ENCODE assay signal across 8 cellular contexts in genomic region chr1:63524166-63524565, GRCh38. TPM values are rescaled to one million over a fixed set of nuclear protein-coding genes. Genes with fewer than 3 reads are reported as not detected.
DNase-seq lines count a peak whose midpoint lies in the region; ATAC-seq and TF ChIP-seq lines count a peak whose summit lies in the region.

No MANE protein-coding gene starts in this region.

- WGBS in lower leg skin, 2 donors: 41 to 42% methylated on average over 4 of the region's 4 CpGs

- no peak for TF ChIP-seq POLR2A in lower leg skin (IDR thresholded peaks at IDR 0.05)

- peak overlapping the region; percentile 82 for H3K27ac ChIP-seq in CD4-positive, CD25-positive, alpha-beta regulatory T cell (ENCODE audit: insufficient read depth, low read length, poor library complexity, severe bottlenecking)
- H3K27ac ChIP-seq in MM.1S (ENCODE audit: low read length): peak overlapping the region; percentile 97

- intact Hi-C loops in natural killer cell (cut with micrococcal nuclease) (no loop called here), lower leg skin (cut with DNase I; ENCODE audit: low total_unique reads) (no loop called here)

- TF ChIP-seq CTCF in MM.1S (IDR thresholded peaks at IDR 0.05; ENCODE audit: low read length) (0 out of 2 replicates have a peak, but pooled peaks have one; percentile 1), chondrocyte (IDR thresholded peaks at IDR 0.05) (no peak), natural killer cell (IDR thresholded peaks at IDR 0.05) (no peak), lower leg skin (IDR thresholded peaks at IDR 0.05) (no peak)

- no peaks in the 10 kb centered on the region for H3K9me2 ChIP-seq in MM.1S (replicated peaks; ENCODE audit: insufficient read depth, low read length)

- peaks cover 6% of the 10 kb centered on the region for H3K36me3 Mint-ChIP-seq in CD4-positive, CD25-positive, alpha-beta regulatory T cell
- H3K36me3 Mint-ChIP-seq in chondrocyte (ENCODE audit: low read depth) (no peaks in the 10 kb centered on the region), natural killer cell (no peaks in the 10 kb centered on the region)

- peak overlapping the region; percentile 97 for H3K4me3 ChIP-seq in CD4-positive, CD25-positive, alpha-beta regulatory T cell (ENCODE audit: low read depth, low read length)
- H3K4me3 ChIP-seq in MM.1S (ENCODE audit: low read length) (peak overlapping the region; percentile 87), lower leg skin (ENCODE audit: low read depth, poor library complexity, severe bottlenecking) (no peak overlapping the region)

- H3K9me3 Mint-ChIP-seq in CD4-positive, CD25-positive, alpha-beta regulatory T cell: no peaks in the 10 kb centered on the region
- H3K9me3 Mint-ChIP-seq in chondrocyte (ENCODE audit: low read depth) (no peaks in the 10 kb centered on the region), natural killer cell (no peaks in the 10 kb centered on the region)

- no peak for DNase-seq in CD4-positive, CD25-positive, alpha-beta regulatory T cell
- DNase-seq in MM.1S (peak; percentile 18), chondrocyte (ENCODE audit: low spot score) (no peak), natural killer cell (no peak), lower leg skin (ENCODE audit: low spot score in 2 of 2) (no peak), hepatic stellate cell (ENCODE audit: low spot score) (no peak), NCI-H2081 treated with DMSO at 0.1 percent for 48 hours (lab: John Stamatoyannopoulos, UW) (no peak)
- DNase-seq in stimulated activated CD4-positive, alpha-beta T cell treated with anti-CD3 and anti-CD28 coated beads, Interleukin-4, amount 100 ng/mL, for 1 hour: no peak

- H3K36me3 ChIP-seq in CD4-positive, CD25-positive, alpha-beta regulatory T cell (ENCODE audit: control insufficient read depth, insufficient read depth, low read length): peaks cover 10% of the 10 kb centered on the region
- no peaks in the 10 kb centered on the region for H3K36me3 ChIP-seq in MM.1S (replicated peaks; ENCODE audit: insufficient read depth, low read length)

- peaks cover 52% of the 10 kb centered on the region for H3K79me2 ChIP-seq in MM.1S (ENCODE audit: low read length)

- H4K20me1 ChIP-seq in MM.1S (ENCODE audit: insufficient read depth, low read length): no peaks in the 10 kb centered on the region

- peak overlapping the region in 2 of 3 donors; percentile 61 to 96 for H3K27ac Mint-ChIP-seq in CD4-positive, CD25-positive, alpha-beta regulatory T cell
- H3K27ac Mint-ChIP-seq in chondrocyte (ENCODE audit: unreplicated experiment) (peak overlapping the region; percentile 95), natural killer cell (peak overlapping the region; percentile 96 to 97)

- peak overlapping the region; percentile 25; the same call in 1 of the 2 replicates for H2AFZ ChIP-seq in MM.1S (ENCODE audit: low read length)

- H3K4me3 Mint-ChIP-seq in CD4-positive, CD25-positive, alpha-beta regulatory T cell: peak overlapping the region; percentile 91 to 99 (median 94)
- H3K4me3 Mint-ChIP-seq in chondrocyte (ENCODE audit: unreplicated experiment) (peak overlapping the region; percentile 81), natural killer cell (peak overlapping the region; percentile 96)

- no peaks in the 10 kb centered on the region for H3K27me3 Mint-ChIP-seq in CD4-positive, CD25-positive, alpha-beta regulatory T cell
- H3K27me3 Mint-ChIP-seq in chondrocyte (ENCODE audit: low read depth) (no peaks in the 10 kb centered on the region), natural killer cell (ENCODE audit: low read depth in 2 of 2) (no peaks in the 10 kb centered on the region)

- H3K4me2 ChIP-seq in MM.1S (ENCODE audit: low read depth, low read length): peak overlapping the region; percentile 91

- ATAC-seq in CD4-positive, CD25-positive, alpha-beta regulatory T cell (ENCODE audit: low read depth in 2 of 2): no peak
- ATAC-seq in natural killer cell: no peak

- peaks cover 26 to 38% (median 34%) of the 10 kb centered on the region in 4 donors for H3K4me1 Mint-ChIP-seq in CD4-positive, CD25-positive, alpha-beta regulatory T cell
- H3K4me1 Mint-ChIP-seq in chondrocyte (ENCODE audit: low read depth) (peaks cover 18% of the 10 kb centered on the region), natural killer cell (peaks cover 19 to 25% of the 10 kb centered on the region in 2 donors)

- H3K4me1 ChIP-seq in CD4-positive, CD25-positive, alpha-beta regulatory T cell (ENCODE audit: control insufficient read depth, insufficient read depth, low read length, poor library complexity, severe bottlenecking): peaks cover 17% of the 10 kb centered on the region
- H3K4me1 ChIP-seq in MM.1S (ENCODE audit: low read length): peaks cover 15% of the 10 kb centered on the region

- no peaks in the 10 kb centered on the region for H3K27me3 ChIP-seq in CD4-positive, CD25-positive, alpha-beta regulatory T cell (ENCODE audit: control insufficient read depth, insufficient read depth, low read length)
- H3K27me3 ChIP-seq in MM.1S (replicated peaks; ENCODE audit: insufficient read depth, low read length): no peaks in the 10 kb centered on the region

- peaks cover 29% of the 10 kb centered on the region for H3F3A ChIP-seq in MM.1S (ENCODE audit: insufficient read depth, low read length)

- H3K9me3 ChIP-seq in CD4-positive, CD25-positive, alpha-beta regulatory T cell (ENCODE audit: control insufficient read depth in 2 of 2, low read length in 2 of 2): no peaks in the 10 kb centered on the region
- no peaks in the 10 kb centered on the region for H3K9me3 ChIP-seq in MM.1S (replicated peaks; ENCODE audit: insufficient read depth, low read length)

- peak overlapping the region; percentile 94 for H3K9ac ChIP-seq in MM.1S (ENCODE audit: low read length)

RNA-seq across cellular contexts. Expression of gene EFCAB7, which starts 0.8 kb away (rescaled TPM):
- 13.1 TPM for total RNA-seq in CD4-positive, CD25-positive, alpha-beta regulatory T cell
- polyA plus RNA-seq in CD4-positive, CD25-positive, alpha-beta regulatory T cell: 1 to 10 TPM; 2.9 to 7.1 (median 4.1) TPM
- 3.8 to 8.9 TPM (median 4.1 TPM) in 3 replicates for total RNA-seq in chondrocyte
- 1 to 10 TPM; 5.4 to 7.5 (median 6.0) TPM for total RNA-seq in natural killer cell
- total RNA-seq in lower leg skin: 10 to 100 TPM in 1 of 4 donors, 1 to 10 TPM in 3; 3.2 to 10.9 (median 7.1) TPM

RNA-seq across cellular contexts. Expression of gene ITGB3BP, which starts 1.1 kb away (rescaled TPM):
- total RNA-seq in CD4-positive, CD25-positive, alpha-beta regulatory T cell: 11.3 TPM
- 10 to 100 TPM; 19.1 to 29.9 (median 24.3) TPM for polyA plus RNA-seq in CD4-positive, CD25-positive, alpha-beta regulatory T cell
- total RNA-seq in chondrocyte: 12.7 to 19.7 TPM (median 15.6 TPM) in 3 replicates
- total RNA-seq in natural killer cell: 10 to 100 TPM; 20.7 to 29.8 (median 21.3) TPM
- 10 to 100 TPM in 1 of 4 donors, 1 to 10 TPM in 3; 7.0 to 11.7 (median 8.9) TPM for total RNA-seq in lower leg skin
